ENCODE assay signal across 23 cellular contexts in genomic region chr9:69332067-69332685, GRCh38. TPM values are rescaled to one million over a fixed set of nuclear protein-coding genes. Genes with fewer than 3 reads are reported as not detected.
DNase-seq lines count a peak whose midpoint lies in the region; ATAC-seq and TF ChIP-seq lines count a peak whose summit lies in the region.
"Had no signal": no experiment of that assay in that cellular context is flagged by ENCODE, and none has a peak within 500 bp of the region (broad histone marks: within the 10 kb centered on the region; RNA-seq: fewer than 3 reads in every experiment).

No MANE protein-coding gene starts in this region.

- ATAC-seq in WTC11, result peak; percentile 66
- no peak for ATAC-seq in GM18520 (IDR thresholded peaks at IDR 0.05; ENCODE audit: unreplicated experiment)
- ATAC-seq: HCT116, Right ventricle myocardium inferior had no signal

- peak overlapping the region; percentile 85 for H3K27ac Mint-ChIP-seq in WTC11
- H3K27ac Mint-ChIP-seq: CD4-positive, CD25-positive, alpha-beta regulatory T cell had no signal

- H3K27me3 Mint-ChIP-seq in WTC11 (ENCODE audit: low read depth), result no peaks in the 10 kb centered on the region

- no peak overlapping the region for H3K4me3 Mint-ChIP-seq in WTC11
- H3K4me3 Mint-ChIP-seq: CD4-positive, CD25-positive, alpha-beta regulatory T cell had no signal

- WGBS in esophagus squamous epithelium, 2 donors, result 49 to 64% methylated on average over 5 of the region's 5 CpGs
- WGBS in suprapubic skin, result 65% methylated on average over 5 of the region's 5 CpGs

- H3K4me1 Mint-ChIP-seq in WTC11, result peaks cover 43% of the 10 kb centered on the region
- H3K4me1 Mint-ChIP-seq: CD4-positive, CD25-positive, alpha-beta regulatory T cell had no signal

- peak; percentile 4 for DNase-seq in SIG-M5 treated with dmso at 0.1 percent for 504 hours (lab: John Stamatoyannopoulos, UW; ENCODE audit: unreplicated experiment)
- DNase-seq in SIG-M5 (lab: John Stamatoyannopoulos, UW), result no peak
- no peak for DNase-seq in WTC11 (ENCODE audit: low spot score)
- DNase-seq in esophagus squamous epithelium (lab: John Stamatoyannopoulos, UW), result no peak
- DNase-seq in suprapubic skin (ENCODE audit: low spot score in 2 of 2), result no peak
- DNase-seq in effector CD4-positive, alpha-beta T cell, result no peak
- DNase-seq in NCI-H1694 (lab: John Stamatoyannopoulos, UW), result no peak
- DNase-seq: 8988T; BE2C; CD4-positive, CD25-positive, alpha-beta regulatory T cell; COR-L47; DMS153; GF-D8; KG1; NCI-H1436 treated with DMSO at 0.1 percent for 48 hours; NCI-H2081; NCI-H2171 treated with DMSO at 0.1 percent for 48 hours; NCI-H446; NCI-H526 treated with DMSO at 0.1 percent for 48 hours had no signal

- intact Hi-C loops in esophagus squamous epithelium (cut with DNase I), result no loop called here

- H3K9me3 ChIP-seq in esophagus squamous epithelium (no peaks in the 10 kb centered on the region), suprapubic skin (no peaks in the 10 kb centered on the region)
- H3K9me3 ChIP-seq: BE2C had no signal

- H3K36me3 Mint-ChIP-seq in WTC11, result no peaks in the 10 kb centered on the region
- H3K36me3 Mint-ChIP-seq: CD4-positive, CD25-positive, alpha-beta regulatory T cell had no signal

- TF ChIP-seq CTCF in WTC11 (IDR thresholded peaks at IDR 0.05), result no peak
- TF ChIP-seq CTCF in esophagus squamous epithelium (IDR thresholded peaks at IDR 0.05), result no peak
- no peak for TF ChIP-seq CTCF in suprapubic skin (IDR thresholded peaks at IDR 0.05)

- H3K9me3 Mint-ChIP-seq in WTC11, result no peaks in the 10 kb centered on the region

- POLR2A ChIA-PET in WTC11 (lab: Charles Lee), result no interaction called here

- H3K36me3 ChIP-seq in esophagus squamous epithelium (no peaks in the 10 kb centered on the region), suprapubic skin (no peaks in the 10 kb centered on the region)
- H3K36me3 ChIP-seq: BE2C had no signal

- peaks cover 0 to 31% (median 7%) of the 10 kb centered on the region in 3 donors for H3K4me1 ChIP-seq in esophagus squamous epithelium
- peaks cover 11% of the 10 kb centered on the region for H3K4me1 ChIP-seq in suprapubic skin
- H3K4me1 ChIP-seq: BE2C had no signal

- CTCF ChIA-PET in WTC11 (lab: Charles Lee), result interaction anchor here (0.8 to 1.7 kb wide), 2 partner anchors 71 to 109 kb away, joined by 6 read pairs; no protein-coding TSS in a partner anchor

- no peak for TF ChIP-seq EP300 in suprapubic skin (IDR thresholded peaks at IDR 0.05)

- peak overlapping the region; percentile 47 to 69 (median 62) for H3K27ac ChIP-seq in esophagus squamous epithelium
- peak overlapping the region; percentile 12 for H3K27ac ChIP-seq in suprapubic skin
- H3K27ac ChIP-seq: SK-N-MC had no signal

- no peak for TF ChIP-seq POLR2A in esophagus squamous epithelium (IDR thresholded peaks at IDR 0.05)
- TF ChIP-seq POLR2A in suprapubic skin (IDR thresholded peaks at IDR 0.05), result no peak

- H3K4me3 ChIP-seq in esophagus squamous epithelium (no peak overlapping the region), suprapubic skin (no peak overlapping the region)
- H3K4me3 ChIP-seq: SK-N-MC had no signal

- no peaks in the 10 kb centered on the region for H3K27me3 ChIP-seq in esophagus squamous epithelium
- H3K27me3 ChIP-seq in suprapubic skin, result no peaks in the 10 kb centered on the region

TF ChIP-seq in WTC11, 78 proteins besides CTCF, POLR2A, EP300 and RAD21:
- TF ChIP-seq SP1 (CRISPR knock-in tag; conservative IDR thresholded peaks at IDR 0.05), result no peak
- TF ChIP-seq, protein P1, sequence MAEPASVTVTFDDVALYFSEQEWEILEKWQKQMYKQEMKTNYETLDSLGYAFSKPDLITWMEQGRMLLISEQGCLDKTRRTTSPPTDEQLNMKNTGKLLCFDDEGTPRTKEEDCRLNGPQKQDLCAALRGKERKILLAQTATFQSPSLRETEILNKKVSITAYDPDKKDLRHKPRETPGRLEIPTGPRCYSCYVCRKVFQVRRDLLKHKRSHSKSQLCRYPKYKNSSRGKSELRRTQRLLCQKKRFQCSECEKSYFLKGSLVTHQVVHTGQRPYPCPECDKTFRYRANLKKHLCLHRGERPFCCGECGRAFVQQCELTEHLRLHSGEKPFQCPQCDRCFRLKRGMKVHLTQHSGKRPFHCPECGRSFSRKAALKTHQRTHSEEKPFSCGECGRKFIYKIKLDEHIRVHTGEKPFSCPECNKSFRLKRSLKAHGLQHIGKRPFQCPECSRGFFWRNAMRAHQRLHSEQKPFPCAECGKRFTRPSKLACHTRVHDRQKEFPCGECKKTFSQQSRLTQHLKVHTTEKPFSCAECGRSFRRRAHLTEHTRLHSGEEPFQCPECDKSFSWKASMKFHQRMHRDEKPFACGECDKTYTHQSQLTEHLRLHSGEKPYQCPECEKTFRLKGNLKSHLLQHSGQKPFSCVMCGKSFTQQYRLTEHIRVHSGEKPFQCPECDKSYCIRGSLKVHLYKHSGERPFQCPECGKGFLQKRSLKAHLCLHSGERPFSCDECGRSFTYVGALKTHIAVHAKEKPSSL (CRISPR knock-in tag; conservative IDR thresholded peaks at IDR 0.05), result no peak
- no peak for TF ChIP-seq GRHL2 (CRISPR knock-in tag; IDR thresholded peaks at IDR 0.05; ENCODE audit: insufficient replicate concordance, severe bottlenecking)
- no peak for TF ChIP-seq EMX1 (CRISPR knock-in tag; IDR thresholded peaks at IDR 0.05)
- no peak for TF ChIP-seq ZNF416 (CRISPR knock-in tag; IDR thresholded peaks at IDR 0.05)
- no peak for TF ChIP-seq CBFB (CRISPR knock-in tag; IDR thresholded peaks at IDR 0.05; ENCODE audit: low read depth)
- no peak for TF ChIP-seq TEAD1 (CRISPR knock-in tag; IDR thresholded peaks at IDR 0.05)
- TF ChIP-seq FOXJ3 (CRISPR knock-in tag; IDR thresholded peaks at IDR 0.05; ENCODE audit: borderline replicate concordance), result no peak
- TF ChIP-seq ZNF396 (CRISPR knock-in tag; IDR thresholded peaks at IDR 0.05; ENCODE audit: borderline replicate concordance), result no peak
- TF ChIP-seq KAT7 (CRISPR knock-in tag; IDR thresholded peaks at IDR 0.05; ENCODE audit: borderline replicate concordance), result no peak
- no peak for TF ChIP-seq FOXP4 (CRISPR knock-in tag; IDR thresholded peaks at IDR 0.05)
- TF ChIP-seq, protein P2, sequence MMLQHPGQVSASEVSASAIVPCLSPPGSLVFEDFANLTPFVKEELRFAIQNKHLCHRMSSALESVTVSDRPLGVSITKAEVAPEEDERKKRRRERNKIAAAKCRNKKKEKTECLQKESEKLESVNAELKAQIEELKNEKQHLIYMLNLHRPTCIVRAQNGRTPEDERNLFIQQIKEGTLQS (CRISPR knock-in tag; conservative IDR thresholded peaks at IDR 0.05), result no peak
- TF ChIP-seq ZNF263 (CRISPR knock-in tag; IDR thresholded peaks at IDR 0.05; ENCODE audit: low read depth), result no peak
- TF ChIP-seq TEAD4 (CRISPR knock-in tag; IDR thresholded peaks at IDR 0.05), result no peak

RNA-seq across cellular contexts. Expression of gene ENTREP1, which starts 7.2 kb away (rescaled TPM):
- total RNA-seq in WTC11 (2021) (18.7 to 22.4 TPM (median 21.1 TPM) in 3 replicates), esophagus squamous epithelium (1 to 10 TPM; 1.5 to 9.2 (median 3.2) TPM), suprapubic skin (10 to 100 TPM in 3 of 4 donors, 1 to 10 TPM in 1; 8.6 to 49.2 (median 17.8) TPM)
- total RNA-seq: CD4-positive, CD25-positive, alpha-beta regulatory T cell had no signal
